ENCODE assay signal across 8 cellular contexts in genomic region chr1:29197590-29197924, GRCh38. TPM values are rescaled to one million over a fixed set of nuclear protein-coding genes. Genes with fewer than 3 reads are reported as not detected.
DNase-seq lines count a peak whose midpoint lies in the region; ATAC-seq and TF ChIP-seq lines count a peak whose summit lies in the region.

No MANE protein-coding gene starts in this region.

- DNase-seq in AG20443 (ENCODE audit: low spot score) (peak; percentile 43), GM13977 (ENCODE audit: low spot score) (no peak), NCI-H526 treated with DMSO at 0.1 percent for 48 hours (lab: John Stamatoyannopoulos, UW) (peak; percentile 3), left colon (peak in 1 of 2 donors; percentile 50), NCI-H1048 (lab: John Stamatoyannopoulos, UW) (no peak), lower leg skin (ENCODE audit: low spot score in 2 of 2) (no peak), GM19238 (ENCODE audit: insufficient read length, low spot score) (no peak)
- peak; percentile 69 for DNase-seq in activated naive CD4-positive, alpha-beta T cell treated with anti-CD3 and anti-CD28 coated beads, Interleukin-2, amount 10 ng/mL, durations not matched to agents 7 days and 5 days

- in situ Hi-C loops in GM13977 (cut with MboI; ENCODE audit: low pct_unique_long_range_greater_than_20kb, low sequenced_read_pairs, unreplicated experiment) = loop anchor here (10.0 kb wide), 1 partner anchor 313 kb away; no protein-coding TSS in a partner anchor

- no peak for TF ChIP-seq POLR2A in lower leg skin (IDR thresholded peaks at IDR 0.05)

- CTCF ChIA-PET in activated naive CD4-positive, alpha-beta T cell treated with anti-CD3 and anti-CD28 coated beads, Interleukin-2, amount 10 ng/mL, durations not matched to agents 7 days and 5 days (lab: Charles Lee) = interaction anchor here (0.6 to 9.0 kb wide), 15 partner anchors 9 to 838 kb away, joined by 3 to 221 read pairs (median 6); partner anchors contain the start of genes SRSF4 and TMEM200B

- H3K9me3 Mint-ChIP-seq in activated naive CD4-positive, alpha-beta T cell treated with anti-CD3 and anti-CD28 coated beads, Interleukin-2, amount 10 ng/mL, durations not matched to agents 7 days and 5 days = no peaks in the 10 kb centered on the region

- H3K27me3 Mint-ChIP-seq in activated naive CD4-positive, alpha-beta T cell treated with anti-CD3 and anti-CD28 coated beads, Interleukin-2, amount 10 ng/mL, durations not matched to agents 7 days and 5 days = no peaks in the 10 kb centered on the region

- peaks cover 9% of the 10 kb centered on the region for H3K36me3 Mint-ChIP-seq in activated naive CD4-positive, alpha-beta T cell treated with anti-CD3 and anti-CD28 coated beads, Interleukin-2, amount 10 ng/mL, durations not matched to agents 7 days and 5 days

- TF ChIP-seq CTCF in GM13977 (IDR thresholded peaks at IDR 0.05; ENCODE audit: extremely low read depth, insufficient read depth, missing control alignments) = peak; percentile 44
- no peak for TF ChIP-seq CTCF in lower leg skin (IDR thresholded peaks at IDR 0.05)

- peak; percentile 97 for ATAC-seq in left colon

- H3K4me1 Mint-ChIP-seq in activated naive CD4-positive, alpha-beta T cell treated with anti-CD3 and anti-CD28 coated beads, Interleukin-2, amount 10 ng/mL, durations not matched to agents 7 days and 5 days = peaks cover 2% of the 10 kb centered on the region

- intact Hi-C loops in left colon (cut with DNase I, micrococcal nuclease) = no loop called here
- intact Hi-C loops in lower leg skin (cut with DNase I; ENCODE audit: low total_unique reads) = no loop called here

- WGBS in lower leg skin, 2 donors = 93 to 95% methylated on average over 2 of the region's 2 CpGs

- no peak overlapping the region for H3K4me3 ChIP-seq in lower leg skin (ENCODE audit: low read depth, poor library complexity, severe bottlenecking)

- H3K4me3 Mint-ChIP-seq in activated naive CD4-positive, alpha-beta T cell treated with anti-CD3 and anti-CD28 coated beads, Interleukin-2, amount 10 ng/mL, durations not matched to agents 7 days and 5 days = no peak overlapping the region

- H3K27ac Mint-ChIP-seq in activated naive CD4-positive, alpha-beta T cell treated with anti-CD3 and anti-CD28 coated beads, Interleukin-2, amount 10 ng/mL, durations not matched to agents 7 days and 5 days = no peak overlapping the region

RNA-seq across cellular contexts. Expression of gene SRSF4, which starts 15.9 kb away (rescaled TPM):
- total RNA-seq in left colon = 10 to 100 TPM; 62.7 to 71.3 TPM
- 10 to 100 TPM; 47.3 to 89.4 (median 58.5) TPM for total RNA-seq in lower leg skin

RNA-seq across cellular contexts. Expression of gene MECR, which starts 33.2 kb away (rescaled TPM):
- 10 to 100 TPM; 14.3 to 20.6 TPM for total RNA-seq in left colon
- total RNA-seq in lower leg skin = 10 to 100 TPM; 23.2 to 28.3 (median 25.3) TPM

RNA-seq across cellular contexts. Expression of gene PTPRU, which starts 38.8 kb away (rescaled TPM):
- 1 to 10 TPM; 2.0 to 2.4 TPM for total RNA-seq in left colon
- total RNA-seq in lower leg skin = 10 to 100 TPM; 15.9 to 56.3 (median 30.6) TPM

Comparison
In these comparisons a context has a peak if more than half of its experiments do, and no peak if none do; other contexts are left out.
1. DNase-seq: peak in AG20443 (single experiment), NCI-H526 treated with DMSO at 0.1 percent for 48 hours (single experiment) and activated naive CD4-positive, alpha-beta T cell treated with anti-CD3 and anti-CD28 coated beads, Interleukin-2, amount 10 ng/mL, durations not matched to agents 7 days and 5 days (single experiment); none in GM13977 (single experiment), NCI-H1048 (single experiment), lower leg skin (0 of 2) and GM19238 (single experiment).
2. RNA of gene PTPRU, which starts 38.8 kb away (total RNA-seq): 15.9 to 56.3 TPM in lower leg skin; 2.0 to 2.4 TPM in left colon; every median in the first group is over 4 times any median in the second.